8 cellular contexts compared by ENCODE assay signal in genomic region chr11:12893787-12894672, GRCh38.
DNase-seq lines count a peak whose midpoint lies in the region; ATAC-seq, FAIRE-seq and TF ChIP-seq lines count a peak whose summit lies in the region.

No MANE protein-coding gene starts in this region.

- TF ChIP-seq CTCF in D721Med (IDR thresholded peaks at IDR 0.05; ENCODE audit: insufficient read depth, missing control alignments) (peak; percentile 78), HFFc6 (IDR thresholded peaks at IDR 0.05) (peak; percentile 96), omental fat pad (IDR thresholded peaks at IDR 0.05) (peak in 2 of 3 donors; percentile 44 to 59)

- no peak overlapping the region for H3K4me3 Mint-ChIP-seq in HFFc6
- no peak overlapping the region for H3K4me3 Mint-ChIP-seq in activated T-helper 17 cell treated with anti-CD3 and anti-CD28 coated beads, Interleukin-2, amount 50 U/mL, for 72 hours

- peaks cover 26% of the 10 kb centered on the region for H3K27me3 Mint-ChIP-seq in HFFc6 (ENCODE audit: insufficient read depth)
- H3K27me3 Mint-ChIP-seq in activated T-helper 17 cell treated with anti-CD3 and anti-CD28 coated beads, Interleukin-2, amount 50 U/mL, for 72 hours: peaks cover 15% of the 10 kb centered on the region

- H3K27ac Mint-ChIP-seq in HFFc6: peak overlapping the region; percentile 42
- H3K27ac Mint-ChIP-seq in activated T-helper 17 cell treated with anti-CD3 and anti-CD28 coated beads, Interleukin-2, amount 50 U/mL, for 72 hours: no peak overlapping the region

- H3K27me3 ChIP-seq in aorta (ENCODE audit: control insufficient read depth in 1 of 2, insufficient read depth in 2 of 2, low read length in 1 of 2): no peaks in the 10 kb centered on the region

- ATAC-seq in omental fat pad (ENCODE audit: low FRiP score): peak; percentile 38
- peak; percentile 47 for ATAC-seq in aorta (ENCODE audit: low FRiP score)
- no peak for ATAC-seq in activated T-helper 17 cell treated with anti-CD3 and anti-CD28 coated beads, Interleukin-2, amount 50 U/mL, for 72 hours (replicated peaks)

- 33 to 35% methylated on average over 12 of the region's 12 CpGs for WGBS in aorta, 2 donors

- no peaks in the 10 kb centered on the region for H3K36me3 ChIP-seq in aorta (ENCODE audit: control insufficient read depth in 1 of 2, insufficient read depth in 2 of 2, low read length in 1 of 2)

- FAIRE-seq in D721Med (lab: Jason Lieb, UNC): no peak

- H3K9me3 Mint-ChIP-seq in HFFc6: no peaks in the 10 kb centered on the region
- H3K9me3 Mint-ChIP-seq in activated T-helper 17 cell treated with anti-CD3 and anti-CD28 coated beads, Interleukin-2, amount 50 U/mL, for 72 hours: no peaks in the 10 kb centered on the region

- H3K9me3 ChIP-seq in aorta (ENCODE audit: control insufficient read depth, low read length): no peaks in the 10 kb centered on the region

- no peak overlapping the region for H3K4me3 ChIP-seq in aorta (ENCODE audit: low read length in 2 of 2)

- H3K4me1 ChIP-seq in aorta (ENCODE audit: control insufficient read depth in 1 of 2, insufficient read depth in 2 of 2, low read length in 2 of 2): no peaks in the 10 kb centered on the region

- peaks cover 87% of the 10 kb centered on the region for H3K4me1 Mint-ChIP-seq in HFFc6 (ENCODE audit: low read depth)
- no peaks in the 10 kb centered on the region for H3K4me1 Mint-ChIP-seq in activated T-helper 17 cell treated with anti-CD3 and anti-CD28 coated beads, Interleukin-2, amount 50 U/mL, for 72 hours

- intact Hi-C loops in aorta (cut with DNase I): loop anchor here (2.0 to 10.0 kb wide), 4 partner anchors 219 to 563 kb away; partner anchors contain the start of gene TEAD1 (in 1 of the 2)

- H3K36me3 Mint-ChIP-seq in HFFc6 (ENCODE audit: low read depth): peaks cover 65% of the 10 kb centered on the region
- no peaks in the 10 kb centered on the region for H3K36me3 Mint-ChIP-seq in activated T-helper 17 cell treated with anti-CD3 and anti-CD28 coated beads, Interleukin-2, amount 50 U/mL, for 72 hours (ENCODE audit: low read depth)

- DNase-seq in D721Med (ENCODE audit: insufficient read length, low spot score): no peak
- peak; percentile 53 for DNase-seq in HFFc6
- peak; percentile 26 for DNase-seq in NCI-H774 (lab: John Stamatoyannopoulos, UW)
- DNase-seq in activated T-cell treated with anti-CD3 and anti-CD28 coated beads for 1 hour (ENCODE audit: low read depth): peak; percentile 35
- DNase-seq in fibroblast of peridontal ligament (ENCODE audit: extremely low read depth): peak; percentile 80
- DNase-seq in omental fat pad (ENCODE audit: low spot score): peak; percentile 58
- peak; percentile 68 to 87 for DNase-seq in aorta

- H3K27ac ChIP-seq in aorta (ENCODE audit: low read depth in 1 of 2, low read length in 2 of 2): no peak overlapping the region
